ENCODE assay signal across 13 cellular contexts in genomic region chr10:122485670-122486069, GRCh38. TPM values are rescaled to one million over a fixed set of nuclear protein-coding genes. Genes with fewer than 3 reads are reported as not detected.
A peak's percentile ranks its signal among the peaks of the same experiment; 100 is the strongest.
DNase-seq lines count a peak whose midpoint lies in the region; ATAC-seq lines count a peak whose summit lies in the region.
"Had no signal": no experiment of that assay in that cellular context is flagged by ENCODE, and none has a peak within 500 bp of the region (broad histone marks: within the 10 kb centered on the region; RNA-seq: fewer than 3 reads in every experiment).

No MANE protein-coding gene starts in this region.

- peak overlapping the region; percentile 65 for H3K27ac ChIP-seq in mesodermal cell (ENCODE audit: low read depth, low read length, severe bottlenecking)

- H3K36me3 ChIP-seq in mesodermal cell (ENCODE audit: control insufficient read depth, insufficient read depth, low read length) = peaks cover 5% of the 10 kb centered on the region
- H3K36me3 ChIP-seq: Peyer's patch had no signal

- in situ Hi-C loops in G401 (cut with HindIII; ENCODE audit: low sequenced_read_pairs) = no loop called here

- H3K4me3 ChIP-seq in mesodermal cell (ENCODE audit: extremely low read depth, insufficient read depth, low read length, poor library complexity, severe bottlenecking) = no peak overlapping the region
- H3K4me3 ChIP-seq: Peyer's patch, upper lobe of left lung had no signal

- 72 to 73% methylated on average over 2 of the region's 5 CpGs for WGBS in mesodermal cell (ENCODE audit: insufficient coverage in 2 of 2), 2 experiments

- peaks cover 14% of the 10 kb centered on the region for H3K9me3 ChIP-seq in mesodermal cell (ENCODE audit: control insufficient read depth, low read length)
- H3K9me3 ChIP-seq: Peyer's patch, upper lobe of left lung had no signal

- ATAC-seq in GM21825 (IDR thresholded peaks at IDR 0.05; ENCODE audit: unreplicated experiment) (no peak), GM18870 (IDR thresholded peaks at IDR 0.05; ENCODE audit: unreplicated experiment) (no peak)

- H3K4me1 ChIP-seq in mesodermal cell (ENCODE audit: control insufficient read depth, insufficient read depth, low read length, poor library complexity, severe bottlenecking) = peaks cover 19% of the 10 kb centered on the region

- DNase-seq in AG08395 (ENCODE audit: low spot score) = peak; percentile 58
- peak; percentile 41 for DNase-seq in NOMO-1 treated with dmso at 0.1 percent for 144 hours (lab: John Stamatoyannopoulos, UW; ENCODE audit: unreplicated experiment)
- peak; percentile 43 for DNase-seq in epidermal melanocyte (ENCODE audit: insufficient read length, low spot score)
- DNase-seq in NK-92 (lab: John Stamatoyannopoulos, UW; ENCODE audit: unreplicated experiment) = no peak
- DNase-seq in G401 (ENCODE audit: low spot score) = no peak
- DNase-seq: amniotic stem cell, EL, Peyer's patch, upper lobe of left lung had no signal

RNA-seq across cellular contexts. Expression of gene HTRA1, which starts 24.3 kb away (rescaled TPM):
- 223 TPM for polyA plus RNA-seq in mesodermal cell (2013, experiment 1 of 2)
- 197 TPM for polyA plus RNA-seq in mesodermal cell (2013, experiment 2 of 2)
- total RNA-seq in G401 (2014; rRNA removed; shearing (Covaris generic)) = 4.5 and 9.2 TPM in 2 replicates

RNA-seq across cellular contexts. Expression of gene ARMS2, which starts 31.2 kb away (rescaled TPM):
- polyA plus RNA-seq in mesodermal cell (2013, experiment 1 of 2) = not detected
- not detected for polyA plus RNA-seq in mesodermal cell (2013, experiment 2 of 2)
- total RNA-seq in G401 (2014; rRNA removed; shearing (Covaris generic)) = not detected in 2 replicates
- total RNA-seq: myocyte, Peyer's patch, upper lobe of left lung had no signal

Comparison
In these comparisons a context has a peak if more than half of its experiments do, and no peak if none do; other contexts are left out.
1. DNase-seq: peak in AG08395 (single experiment), NOMO-1 treated with dmso at 0.1 percent for 144 hours (single experiment) and epidermal melanocyte (single experiment); none in NK-92 (single experiment) and G401 (single experiment).